In the genomic region with DNA sequence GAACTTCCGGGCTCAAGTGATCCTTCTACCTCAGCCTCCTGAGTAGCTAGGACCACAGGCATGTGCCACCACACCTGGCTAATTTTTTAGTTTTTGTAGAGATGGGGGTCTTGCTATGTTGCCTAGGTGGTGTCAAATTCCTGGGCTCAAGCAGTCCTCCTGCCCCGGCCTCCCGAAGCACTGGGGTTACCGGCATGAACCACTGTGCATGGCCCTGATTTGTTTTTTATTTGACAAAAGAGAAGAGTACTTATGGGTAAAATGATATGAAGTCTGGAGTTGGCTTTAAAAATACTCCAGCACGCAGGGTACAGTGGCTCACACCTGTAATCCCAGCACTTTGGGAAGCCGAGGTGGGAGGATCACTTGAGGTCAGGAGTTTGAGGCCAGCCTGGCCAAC, we compare ENCODE assay signal across 10 cellular contexts. TPM values are rescaled to one million over a fixed set of nuclear protein-coding genes. Genes with fewer than 3 reads are reported as not detected.
DNase-seq lines count a peak whose midpoint lies in the region; FAIRE-seq and TF ChIP-seq lines count a peak whose summit lies in the region.
"Not testable (repeated sequence)": the region's sequence is repeated elsewhere in the genome, so short reads cannot be mapped to it uniquely, and the experiment has no call there.
"Had no signal": no experiment of that assay in that cellular context is flagged by ENCODE, and none has a peak within 500 bp of the region (broad histone marks: within the 10 kb centered on the region; RNA-seq: fewer than 3 reads in every experiment).

No MANE protein-coding gene starts in this region.

- not testable (repeated sequence) for TF ChIP-seq CTCF in Caco-2 (IDR thresholded peaks at IDR 0.05; ENCODE audit: insufficient read depth in 1 of 2, low read depth in 1 of 2, low read length in 1 of 2, severe bottlenecking in 1 of 2, unreplicated experiment in 1 of 2); kidney (IDR thresholded peaks at IDR 0.05; ENCODE audit: borderline replicate concordance, extremely low read depth, insufficient read depth); mesothelial cell of epicardium (IDR thresholded peaks at IDR 0.05; ENCODE audit: unreplicated experiment); osteoblast (IDR thresholded peaks at IDR 0.05; ENCODE audit: extremely low read depth, low read depth, low read length); sigmoid colon (IDR thresholded peaks at IDR 0.05)

- H3K4me1 Mint-ChIP-seq in Caco-2 (ENCODE audit: low read depth, unreplicated experiment); mesothelial cell of epicardium: not testable (repeated sequence)

- not testable (repeated sequence) for DNase-seq in Caco-2; mesothelial cell of epicardium (ENCODE audit: low spot score in 2 of 2, unreplicated experiment in 2 of 2)
- DNase-seq in activated effector memory CD4-positive, alpha-beta T cell treated with anti-CD3 and anti-CD28 coated beads, Interleukin-2, amount 50 U/mL, for 16 hours, result peak; percentile 27
- DNase-seq in kidney (peak; percentile 35), osteoblast (ENCODE audit: insufficient read length, low spot score, missing footprints) (peak; percentile 54), sigmoid colon (peak; percentile 50)

- WGBS in sigmoid colon, 2 donors, result 81 to 91% methylated on average over 6 of the region's 6 CpGs

- H3K27me3 Mint-ChIP-seq in Caco-2 (ENCODE audit: insufficient read depth, unreplicated experiment); mesothelial cell of epicardium (ENCODE audit: low read depth): not testable (repeated sequence)

- not testable (repeated sequence) for H3K9ac ChIP-seq in kidney (ENCODE audit: low read length in 2 of 2)

- H3K27me3 ChIP-seq in Caco-2 (replicated peaks; ENCODE audit: control insufficient read depth, insufficient read depth, low read length); osteoblast (ENCODE audit: insufficient read depth, low read length); sigmoid colon: not testable (repeated sequence)

- POLR2A ChIA-PET in Caco-2 (lab: Charles Lee), result not testable (repeated sequence)

- not testable (repeated sequence) for H3K9me3 ChIP-seq in Caco-2; kidney (ENCODE audit: control insufficient read depth in 1 of 2, low read length in 2 of 2); osteoblast (ENCODE audit: low read depth, low read length); sigmoid colon

- TF ChIP-seq EP300 in sigmoid colon (IDR thresholded peaks at IDR 0.05), result not testable (repeated sequence)

- peak overlapping the region; percentile 66 for H3K27ac Mint-ChIP-seq in Caco-2 (ENCODE audit: unreplicated experiment)
- peak overlapping the region; percentile 73 for H3K27ac Mint-ChIP-seq in mesothelial cell of epicardium

- not testable (repeated sequence) for H4K20me1 ChIP-seq in osteoblast (ENCODE audit: insufficient read depth, low read length)

- H3K4me1 ChIP-seq in Caco-2; kidney (ENCODE audit: control insufficient read depth in 1 of 2, insufficient read depth in 1 of 2, low read depth in 1 of 2, low read length in 2 of 2); osteoblast (ENCODE audit: insufficient read depth, low read length): not testable (repeated sequence)
- H3K4me1 ChIP-seq in sigmoid colon, result peaks cover 3 to 14% (median 12%) of the 10 kb centered on the region in 4 donors

- TF ChIP-seq POLR2A in sigmoid colon (IDR thresholded peaks at IDR 0.05), result not testable (repeated sequence)

- intact Hi-C loops in Caco-2 (cut with micrococcal nuclease; ENCODE audit: unreplicated experiment); kidney (cut with DNase I); sigmoid colon (cut with DNase I): not testable (repeated sequence)

- H3K9me3 Mint-ChIP-seq in Caco-2 (ENCODE audit: unreplicated experiment); mesothelial cell of epicardium: not testable (repeated sequence)

- not testable (repeated sequence) for FAIRE-seq in kidney (lab: Jason Lieb, UNC)

- BruUV-seq in Caco-2 (replicated peaks; lab: Mats Ljungman, UMichigan), result not testable (repeated sequence)

- not testable (repeated sequence) for H3K4me2 ChIP-seq in osteoblast (ENCODE audit: insufficient read depth, low read length)

- not testable (repeated sequence) for H3K79me2 ChIP-seq in osteoblast (ENCODE audit: insufficient read depth, low read length)

- H3K36me3 Mint-ChIP-seq in Caco-2 (ENCODE audit: insufficient read depth, unreplicated experiment), result peaks cover 30% of the 10 kb centered on the region
- not testable (repeated sequence) for H3K36me3 Mint-ChIP-seq in mesothelial cell of epicardium

- CTCF ChIA-PET in Caco-2 (lab: Charles Lee), result not testable (repeated sequence)

- not testable (repeated sequence) for H3K4me3 Mint-ChIP-seq in Caco-2 (ENCODE audit: unreplicated experiment); mesothelial cell of epicardium

- not testable (repeated sequence) for H3K27ac ChIP-seq in kidney (ENCODE audit: low read depth in 2 of 2, low read length in 2 of 2); osteoblast (ENCODE audit: low read depth, low read length); sigmoid colon

- H3K36me3 ChIP-seq in Caco-2 (ENCODE audit: control insufficient read depth, insufficient read depth, low read length); kidney (ENCODE audit: control insufficient read depth in 1 of 2, insufficient read depth in 2 of 2, low read length in 2 of 2); osteoblast (ENCODE audit: insufficient read depth, low read length); sigmoid colon: not testable (repeated sequence)

- H3K4me3 ChIP-seq in Caco-2 (ENCODE audit: low read depth, low read length); kidney (ENCODE audit: low read length in 2 of 2); osteoblast (ENCODE audit: insufficient read depth, low read length); sigmoid colon: not testable (repeated sequence)

- H2AFZ ChIP-seq in osteoblast (ENCODE audit: low read length), result not testable (repeated sequence)

RNA-seq across cellular contexts. Expression of gene GRTP1, which starts 4.4 kb away (rescaled TPM):
- total RNA-seq in Caco-2 (2022), result 30.0 and 37.7 TPM in 2 replicates
- 9.6 TPM for total RNA-seq in kidney
- 18.3 TPM for polyA plus RNA-seq in kidney (ENCODE audit: insufficient read depth, low read depth, low replicate concordance)
- total RNA-seq in mesothelial cell of epicardium, result 13.6 to 14.7 TPM (median 13.7 TPM) in 3 replicates
- 0.29 and 0.36 TPM in 2 replicates for total RNA-seq in osteoblast
- total RNA-seq in sigmoid colon, result 1 to 10 TPM; 6.7 to 9.9 (median 8.3) TPM
- 10 to 100 TPM; 29.3 to 52.5 (median 39.6) TPM for polyA plus RNA-seq in sigmoid colon
- total RNA-seq: B cell; CD4-positive, CD25-positive, alpha-beta regulatory T cell; CD8-positive, alpha-beta T cell; GM23248 had no signal
